ENCODE assay signal across 20 cellular contexts in the genomic region with DNA sequence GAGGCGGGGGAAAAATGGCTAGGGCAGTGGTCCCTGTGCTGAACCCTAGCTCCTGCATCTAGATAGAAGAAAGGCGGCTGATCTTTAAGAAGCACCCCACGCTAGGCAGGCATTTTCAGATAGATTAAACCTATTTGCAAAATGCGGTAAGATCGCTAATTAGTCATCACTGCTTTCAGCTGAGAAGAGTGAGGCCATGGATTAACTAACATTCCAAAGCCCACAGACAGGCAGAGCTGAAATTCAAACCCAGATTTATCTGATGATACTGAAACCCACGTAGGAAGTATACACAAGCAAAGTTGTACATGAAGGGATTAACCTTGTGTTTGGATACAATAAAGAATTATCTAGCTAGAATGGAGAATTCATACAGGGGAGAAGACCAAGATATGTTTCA.
"Had no signal": no experiment of that assay in that cellular context is flagged by ENCODE, and none has a peak within 500 bp of the region (broad histone marks: within the 10 kb centered on the region; RNA-seq: fewer than 3 reads in every experiment).

No MANE protein-coding gene starts in this region.

- DNase-seq: activated CD4-positive, alpha-beta T cell treated with anti-CD3 and anti-CD28 coated beads, Interleukin-2, amount 50 U/mL, for 4 hours; activated CD4-positive, CD25-positive, alpha-beta regulatory T cell treated with anti-CD3 and anti-CD28 coated beads, Interleukin-2, amount 50 U/mL, for 72 hours; activated naive CD4-positive, alpha-beta T cell treated with anti-CD3 and anti-CD28 coated beads, Interleukin-2, amount 10 ng/mL, durations not matched to agents 7 days and 5 days; activated T-cell treated with anti-CD3 and anti-CD28 coated beads, Interleukin-2, amount 50 U/mL, for 24 hours; adrenal gland; body of pancreas; hippocampal formation; kidney; left lung; naive thymus-derived CD8-positive, alpha-beta T cell; posterior cingulate gyrus; right cardiac atrium; small intestine; stimulated activated CD4-positive, alpha-beta T cell treated with anti-CD3 and anti-CD28 coated beads, Interleukin-4, amount 100 ng/mL, for 4 hours; stimulated activated CD8-positive, alpha-beta memory T cell treated with anti-CD3 and anti-CD28 coated beads, Interleukin-4, amount 100 ng/mL, for 48 hours; stimulated activated naive CD4-positive, alpha-beta T cell treated with Interleukin-2 at 50 U/mL for 16 hours; transverse colon had no signal

- H3K9me3 Mint-ChIP-seq: activated naive CD4-positive, alpha-beta T cell treated with anti-CD3 and anti-CD28 coated beads, Interleukin-2, amount 10 ng/mL, durations not matched to agents 7 days and 5 days; activated T-cell treated with anti-CD3 and anti-CD28 coated beads, Interleukin-2, amount 50 U/mL, for 24 hours; naive thymus-derived CD8-positive, alpha-beta T cell; T-helper 2 cell treated with Interferon-gamma antibody and Interleukin-4, amounts not matched to agents 5 μg/mL and 100 μg/mL, for 36 hours had no signal

- H3K4me3 Mint-ChIP-seq: activated naive CD4-positive, alpha-beta T cell treated with anti-CD3 and anti-CD28 coated beads, Interleukin-2, amount 10 ng/mL, durations not matched to agents 7 days and 5 days; activated T-cell treated with anti-CD3 and anti-CD28 coated beads, Interleukin-2, amount 50 U/mL, for 24 hours; T-helper 2 cell treated with Interferon-gamma antibody and Interleukin-4, amounts not matched to agents 5 μg/mL and 100 μg/mL, for 36 hours had no signal

- H3K27ac Mint-ChIP-seq: activated naive CD4-positive, alpha-beta T cell treated with anti-CD3 and anti-CD28 coated beads, Interleukin-2, amount 10 ng/mL, durations not matched to agents 7 days and 5 days; T-helper 2 cell treated with Interferon-gamma antibody and Interleukin-4, amounts not matched to agents 5 μg/mL and 100 μg/mL, for 36 hours had no signal

- H3K9me3 ChIP-seq: adrenal gland, body of pancreas, left lung, neutrophil, transverse colon had no signal

- ATAC-seq: body of pancreas; esophagus mucosa; left lung; naive thymus-derived CD8-positive, alpha-beta T cell; right cardiac atrium had no signal

- H3K27me3 Mint-ChIP-seq: activated naive CD4-positive, alpha-beta T cell treated with anti-CD3 and anti-CD28 coated beads, Interleukin-2, amount 10 ng/mL, durations not matched to agents 7 days and 5 days; activated T-cell treated with anti-CD3 and anti-CD28 coated beads, Interleukin-2, amount 50 U/mL, for 24 hours; naive thymus-derived CD8-positive, alpha-beta T cell had no signal

- H3K27ac ChIP-seq: adrenal gland, body of pancreas, left lung, neutrophil, transverse colon had no signal

- H3K27me3 ChIP-seq: adrenal gland, body of pancreas, left lung, neutrophil, transverse colon had no signal
